8 cellular contexts compared by ENCODE assay signal in the genomic region with DNA sequence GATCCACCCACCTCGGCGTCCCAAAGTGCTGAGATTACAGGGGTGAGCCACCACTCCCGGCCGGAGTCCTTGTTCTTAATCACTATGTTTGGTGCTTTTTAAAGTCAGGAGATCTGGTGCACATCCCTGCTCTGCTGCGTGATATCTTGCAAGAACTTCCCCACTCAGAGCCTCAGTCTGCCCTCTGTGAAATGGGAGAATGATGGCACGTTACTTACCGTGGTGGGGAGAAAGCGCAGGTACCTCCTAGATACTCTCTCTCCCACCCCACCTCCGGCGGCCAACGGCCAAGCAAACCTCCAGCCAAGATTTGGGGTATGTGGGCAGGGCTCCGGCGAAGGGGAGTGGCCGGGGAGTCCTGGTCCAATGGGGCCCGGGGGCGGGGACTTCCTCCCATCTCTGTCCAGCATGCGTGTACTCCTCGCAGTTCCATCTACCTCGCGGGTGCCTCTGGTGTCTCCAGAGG.
DNase-seq lines count a peak whose midpoint lies in the region; ATAC-seq and TF ChIP-seq lines count a peak whose summit lies in the region.

RYR1 (plus strand) TSS at position 424 of the 466 bp plus-strand sequence. CDS start 139 bp downstream, outside the sequence.

- no peak within 1 kb of the TSS for H3K4me3 ChIP-seq in fibroblast of mammary gland (ENCODE audit: control insufficient read depth, low read depth, low read length)

- DNase-seq in NCI-H2196 (lab: John Stamatoyannopoulos, UW; ENCODE audit: unreplicated experiment) (peak; percentile 7), NCI-H2196 treated with DMSO at 0.1 percent for 48 hours (lab: John Stamatoyannopoulos, UW; ENCODE audit: unreplicated experiment) (no peak), fibroblast of mammary gland (ENCODE audit: low read depth) (peak; percentile 9), nucleus accumbens (lab: John Stamatoyannopoulos, UW) (peak in 38 of 56 donors; percentile 2 to 72 (median 20)), SKM-1 treated with dmso at 0.1 percent for 144 hours (lab: John Stamatoyannopoulos, UW; ENCODE audit: unreplicated experiment) (no peak), HK-2 (ENCODE audit: unreplicated experiment) (no peak)
- DNase-seq in activated CD4-positive, alpha-beta T cell treated with anti-CD3 and anti-CD28 coated beads, Interleukin-2, amount 50 U/mL, for 1 hour, result peak; percentile 31

- no peak for TF ChIP-seq CTCF in fibroblast of mammary gland (conservative IDR thresholded peaks at IDR 0.05; ENCODE audit: control insufficient read depth, insufficient read depth, low read depth, low read length)

- no peak for ATAC-seq in HG03159 (IDR thresholded peaks at IDR 0.05; ENCODE audit: unreplicated experiment)

Comparison
In these comparisons a context has a peak if more than half of its experiments do, and no peak if none do; other contexts are left out.
1. DNase-seq: peak in NCI-H2196 (single experiment), activated CD4-positive, alpha-beta T cell treated with anti-CD3 and anti-CD28 coated beads, Interleukin-2, amount 50 U/mL, for 1 hour (single experiment), fibroblast of mammary gland (single experiment) and nucleus accumbens (38 of 56); none in NCI-H2196 treated with DMSO at 0.1 percent for 48 hours (single experiment), SKM-1 treated with dmso at 0.1 percent for 144 hours (single experiment) and HK-2 (single experiment).